8 cellular contexts compared by ENCODE assay signal in the genomic region with DNA sequence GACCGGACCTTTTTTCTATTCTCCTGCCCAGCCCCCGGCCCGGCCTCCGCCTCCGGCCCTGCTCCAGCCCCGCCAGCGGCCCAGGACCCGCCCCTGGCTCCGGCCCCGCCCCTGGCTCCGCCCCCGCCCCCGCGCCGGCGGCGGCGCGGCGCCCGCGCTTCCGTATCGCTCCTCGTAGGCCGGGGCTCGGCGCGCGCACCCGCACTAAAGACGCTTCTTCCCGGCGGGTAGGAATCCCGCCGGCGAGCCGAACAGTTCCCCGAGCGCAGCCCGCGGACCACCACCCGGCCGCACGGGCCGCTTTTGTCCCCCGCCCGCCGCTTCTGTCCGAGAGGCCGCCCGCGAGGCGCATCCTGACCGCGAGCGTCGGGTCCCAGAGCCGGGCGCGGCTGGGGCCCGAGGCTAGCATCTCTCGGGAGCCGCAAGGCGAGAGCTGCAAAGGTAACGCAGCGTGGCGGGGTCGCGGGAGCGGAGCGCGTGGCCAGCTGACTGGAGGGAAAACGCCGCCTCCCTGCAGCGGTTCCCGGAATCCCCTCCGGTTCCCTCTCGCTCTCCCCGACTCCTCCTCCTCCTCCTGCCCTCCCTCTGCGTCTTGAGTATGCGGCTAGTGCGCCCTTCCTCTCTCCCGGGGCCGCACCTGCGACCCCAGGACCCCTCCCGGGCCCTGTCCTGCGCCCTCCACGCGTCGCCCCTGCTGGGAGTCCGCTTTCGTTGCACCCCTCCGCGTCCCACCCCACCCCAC. TPM values are rescaled to one million over a fixed set of nuclear protein-coding genes. Genes with fewer than 3 reads are reported as not detected.
A peak's percentile ranks its signal among the peaks of the same experiment; 100 is the strongest.
DNase-seq lines count a peak whose midpoint lies in the region; ATAC-seq, FAIRE-seq and TF ChIP-seq lines count a peak whose summit lies in the region.

A gene (plus strand): TSS at position 163 of the 742 bp plus-strand sequence. CDS start 11,985 bp downstream, outside the sequence.

- H3K36me3 ChIP-seq in adipocyte (ENCODE audit: control insufficient read depth, insufficient read depth, low read length, severe bottlenecking), result no peaks in the 10 kb centered on the region
- peaks cover 0 to 7% (median 0%) of the 10 kb centered on the region in 9 donors for H3K36me3 ChIP-seq in heart left ventricle
- no peaks in the 10 kb centered on the region for H3K36me3 ChIP-seq in upper lobe of left lung

- in situ Hi-C loops in G401 (cut with HindIII; ENCODE audit: low sequenced_read_pairs), result no loop called here

- H3K27me3 ChIP-seq in adipocyte (replicated peaks; ENCODE audit: control insufficient read depth, insufficient read depth, low read length) (no peaks in the 10 kb centered on the region), heart left ventricle (no peaks in the 10 kb centered on the region), upper lobe of left lung (no peaks in the 10 kb centered on the region)

- H3K4me3 ChIP-seq in adipocyte (ENCODE audit: low read length) (peak within 1 kb of the TSS; percentile 94), heart left ventricle (peak within 1 kb of the TSS; percentile 88 to 100 (median 98)), upper lobe of left lung (peak within 1 kb of the TSS; percentile 52 to 93 (median 88))

- peak within 1 kb of the TSS; percentile 93 for H3K9ac ChIP-seq in adipocyte (ENCODE audit: low read length)

- 0 to 1% (median 1%) methylated on average over 30 to 95 of the region's 95 CpGs for WGBS in heart left ventricle, 4 donors
- WGBS in upper lobe of left lung, 2 donors, result 0% methylated on average over 1 to 47 of the region's 95 CpGs

- H3K4me1 ChIP-seq in adipocyte (ENCODE audit: control insufficient read depth, insufficient read depth, low read length) (peaks cover 14% of the 10 kb centered on the region), heart left ventricle (peaks cover 2 to 51% (median 31%) of the 10 kb centered on the region in 12 donors), upper lobe of left lung (peaks cover 15 to 34% (median 28%) of the 10 kb centered on the region in 4 donors)

- peak; percentile 72 for DNase-seq in G401 (ENCODE audit: low spot score)
- DNase-seq in H54 (ENCODE audit: insufficient read length, low spot score), result peak; percentile 87
- DNase-seq in M059J (ENCODE audit: low read depth), result peak; percentile 56
- peak; percentile 59 for DNase-seq in T follicular helper cell (ENCODE audit: low read depth)
- peak; percentile 90 for DNase-seq in adipocyte (ENCODE audit: low read depth)
- DNase-seq in heart left ventricle, result peak; percentile 81 to 91 (median 86)
- peak; percentile 55 for DNase-seq in pons (ENCODE audit: low spot score)
- DNase-seq in upper lobe of left lung, result peak; percentile 80 to 98

- no peak for FAIRE-seq in H54 (lab: Jason Lieb, UNC)

- ATAC-seq in heart left ventricle (peak; percentile 62 to 98 (median 90)), upper lobe of left lung (ENCODE audit: low FRiP score in 2 of 2) (peak; percentile 90 to 97)

- intact Hi-C loops in heart left ventricle (cut with DNase I), result loop anchor here in 5 of 10 donors (5.0 to 10.0 kb wide), 4 partner anchors 37 to 135 kb away; a partner anchor contains a TSS

- TF ChIP-seq EP300 in upper lobe of left lung (IDR thresholded peaks at IDR 0.05), result no peak

- peak; percentile 47 for TF ChIP-seq POLR2A in H54 (IDR thresholded peaks at IDR 0.05; ENCODE audit: low read depth, low read length)
- TF ChIP-seq POLR2A in heart left ventricle (IDR thresholded peaks at IDR 0.05), result peak in 1 of 2 donors; percentile 89
- TF ChIP-seq POLR2A in upper lobe of left lung (IDR thresholded peaks at IDR 0.05), result peak; percentile 27 to 91 (median 81)

- H3K9me3 ChIP-seq in adipocyte (ENCODE audit: control insufficient read depth, low read length), result no peaks in the 10 kb centered on the region
- no peaks in the 10 kb centered on the region for H3K9me3 ChIP-seq in heart left ventricle
- no peaks in the 10 kb centered on the region for H3K9me3 ChIP-seq in upper lobe of left lung

- peak in 1 of 12 donors; percentile 9 for TF ChIP-seq CTCF in heart left ventricle (IDR thresholded peaks at IDR 0.05)
- TF ChIP-seq CTCF in upper lobe of left lung (IDR thresholded peaks at IDR 0.05), result peak in 1 of 6 experiments; percentile 4

- H3K27ac ChIP-seq in heart left ventricle (peak within 1 kb of the TSS; percentile 90 to 100 (median 98)), upper lobe of left lung (peak within 1 kb of the TSS; percentile 96 to 99 (median 98))

RNA-seq across cellular contexts. Expression of the gene that starts here (rescaled TPM):
- total RNA-seq in G401 (2014; rRNA removed; shearing (Covaris generic)), result 3.3 and 6.8 TPM in 2 replicates
- 9.1 and 17.6 TPM in 2 replicates for total RNA-seq in M059J (2014; rRNA removed; shearing (Covaris generic))
- total RNA-seq in heart left ventricle, result 10 to 100 TPM in 7 of 9 donors, 1 to 10 TPM in 2; 6.5 to 46.7 (median 12.9) TPM
- 1 to 10 TPM; 8.2 to 9.6 TPM for polyA plus RNA-seq in heart left ventricle
- total RNA-seq in upper lobe of left lung, result 10 to 100 TPM; 10.5 to 36.0 (median 22.3) TPM

Comparison
In these comparisons a context has a peak if more than half of its experiments do, and no peak if none do; other contexts are left out.
1. Peak in every context shown above with its lines: DNase-seq, ATAC-seq, H3K4me3 ChIP-seq and H3K27ac ChIP-seq.